In genomic region chr10:110923856-110924493, GRCh38 we compare ENCODE assay signal across 2 cellular contexts.
TF ChIP-seq lines count a peak whose summit lies in the region.

No MANE protein-coding gene starts in this region.

TF ChIP-seq in IMR-90, 13 proteins besides CTCF, POLR2A, EP300 and RAD21:
- no peak for TF ChIP-seq MAZ (IDR thresholded peaks at IDR 0.05; ENCODE audit: borderline replicate concordance, low read depth, low read length)
- no peak for TF ChIP-seq FOS (IDR thresholded peaks at IDR 0.05; ENCODE audit: low read depth, low read length)
- TF ChIP-seq SMC3 (IDR thresholded peaks at IDR 0.05; ENCODE audit: low read depth, low read length): no peak
- no peak for TF ChIP-seq CHD1 (IDR thresholded peaks at IDR 0.05; ENCODE audit: low read depth, low read length)
- TF ChIP-seq RFX5 (IDR thresholded peaks at IDR 0.05; ENCODE audit: low read depth, low read length): no peak
- TF ChIP-seq, protein P1, sequence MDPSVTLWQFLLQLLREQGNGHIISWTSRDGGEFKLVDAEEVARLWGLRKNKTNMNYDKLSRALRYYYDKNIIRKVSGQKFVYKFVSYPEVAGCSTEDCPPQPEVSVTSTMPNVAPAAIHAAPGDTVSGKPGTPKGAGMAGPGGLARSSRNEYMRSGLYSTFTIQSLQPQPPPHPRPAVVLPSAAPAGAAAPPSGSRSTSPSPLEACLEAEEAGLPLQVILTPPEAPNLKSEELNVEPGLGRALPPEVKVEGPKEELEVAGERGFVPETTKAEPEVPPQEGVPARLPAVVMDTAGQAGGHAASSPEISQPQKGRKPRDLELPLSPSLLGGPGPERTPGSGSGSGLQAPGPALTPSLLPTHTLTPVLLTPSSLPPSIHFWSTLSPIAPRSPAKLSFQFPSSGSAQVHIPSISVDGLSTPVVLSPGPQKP (IDR thresholded peaks at IDR 0.05; ENCODE audit: borderline replicate concordance, low read depth, low read length): no peak
- TF ChIP-seq MAFK (IDR thresholded peaks at IDR 0.05; ENCODE audit: low read depth, low read length): no peak
- no peak for TF ChIP-seq BHLHE40 (IDR thresholded peaks at IDR 0.05; ENCODE audit: low read depth, low read length)
- no peak for TF ChIP-seq NFE2L2 (IDR thresholded peaks at IDR 0.05; ENCODE audit: low read depth, low read length)
- TF ChIP-seq RCOR1 (IDR thresholded peaks at IDR 0.05; ENCODE audit: insufficient replicate concordance, low read length): no peak
- TF ChIP-seq MXI1 (IDR thresholded peaks at IDR 0.05; ENCODE audit: borderline replicate concordance, low read depth, low read length): no peak
- TF ChIP-seq USF2 (IDR thresholded peaks at IDR 0.05; ENCODE audit: low read depth, low read length): no peak
- no peak for TF ChIP-seq CEBPB (IDR thresholded peaks at IDR 0.05; ENCODE audit: low read depth, low read length)
TF ChIP-seq in IMR-90: peak in this region for 0.

TF ChIP-seq in H1, 55 proteins besides CTCF, POLR2A, EP300 and RAD21:
- TF ChIP-seq USF2 (IDR thresholded peaks at IDR 0.05; ENCODE audit: low read length): no peak
- no peak for TF ChIP-seq RBBP5 (IDR thresholded peaks at IDR 0.05; ENCODE audit: borderline replicate concordance, low read depth, low read length)
- no peak for TF ChIP-seq JUN (IDR thresholded peaks at IDR 0.05; ENCODE audit: low read depth, low read length)
- TF ChIP-seq FOSL1 (IDR thresholded peaks at IDR 0.05; ENCODE audit: insufficient read depth, low read depth, low read length): no peak
- TF ChIP-seq EGR1 (IDR thresholded peaks at IDR 0.05; ENCODE audit: borderline replicate concordance, low read depth, low read length): no peak
- TF ChIP-seq SRF (IDR thresholded peaks at IDR 0.05; ENCODE audit: low read depth, low read length): no peak
- no peak for TF ChIP-seq SAP30 (IDR thresholded peaks at IDR 0.05; ENCODE audit: insufficient read depth, insufficient replicate concordance, low read length)
- TF ChIP-seq YY1 (IDR thresholded peaks at IDR 0.05; ENCODE audit: low read depth, low read length): no peak
- TF ChIP-seq NANOG (IDR thresholded peaks at IDR 0.05; ENCODE audit: insufficient read depth, low read depth, low read length, poor library complexity, severe bottlenecking): no peak
- no peak for TF ChIP-seq ZNF274 (IDR thresholded peaks at IDR 0.05; ENCODE audit: borderline replicate concordance, extremely low read depth, low read length)
- no peak for TF ChIP-seq RXRA (IDR thresholded peaks at IDR 0.05; ENCODE audit: insufficient read depth, low read depth, low read length)
- no peak for TF ChIP-seq SP4 (IDR thresholded peaks at IDR 0.05; ENCODE audit: low read length)
- TF ChIP-seq CHD2 (IDR thresholded peaks at IDR 0.05; ENCODE audit: low read length): no peak
- no peak for TF ChIP-seq RNF2 (IDR thresholded peaks at IDR 0.05; ENCODE audit: borderline replicate concordance, low read depth, low read length, missing control alignments, poor library complexity, severe bottlenecking)
- TF ChIP-seq SP2 (IDR thresholded peaks at IDR 0.05; ENCODE audit: low read length): no peak
- TF ChIP-seq SIRT6 (IDR thresholded peaks at IDR 0.05; ENCODE audit: low read length): no peak
- no peak for TF ChIP-seq SIX5 (IDR thresholded peaks at IDR 0.05; ENCODE audit: low read depth, low read length)
- TF ChIP-seq ATF2 (IDR thresholded peaks at IDR 0.05; ENCODE audit: low read length): no peak
- TF ChIP-seq PHF8 (conservative IDR thresholded peaks at IDR 0.05; ENCODE audit: low read depth, low read length): no peak
